ENCODE assay signal across 26 cellular contexts in the genomic region with DNA sequence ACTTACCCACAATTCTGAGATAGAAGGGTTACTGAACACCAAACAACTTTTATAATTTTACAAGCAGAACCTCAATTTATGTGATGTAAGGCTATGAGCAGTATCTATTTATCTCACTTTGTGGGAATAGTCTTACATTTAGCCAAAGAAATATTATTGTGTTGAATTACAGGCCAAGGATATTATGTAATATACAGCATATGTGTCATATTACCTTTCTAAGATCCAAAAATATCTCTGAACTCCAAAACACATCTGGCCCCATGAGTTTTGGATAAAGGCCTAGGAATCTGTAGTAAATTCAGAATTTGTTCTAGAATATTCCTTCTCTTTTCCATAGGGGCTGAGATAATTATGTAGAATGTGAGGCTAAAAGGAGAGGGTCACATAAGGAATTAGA.
"Had no signal": no experiment of that assay in that cellular context is flagged by ENCODE, and none has a peak within 500 bp of the region (broad histone marks: within the 10 kb centered on the region; RNA-seq: fewer than 3 reads in every experiment).

No MANE protein-coding gene starts in this region.

- H3K4me3 Mint-ChIP-seq: activated B cell treated with CpG ODN at 0.5 μM for 24 hours; activated CD4-positive, alpha-beta T cell treated with anti-CD3 and anti-CD28 coated beads for 36 hours; activated naive CD8-positive, alpha-beta T cell treated with anti-CD3 and anti-CD28 coated beads for 36 hours; activated T-cell treated with anti-CD3 and anti-CD28 coated beads, Interleukin-2, amount 50 U/mL, for 24 hours; activated T-helper 17 cell treated with anti-CD3 and anti-CD28 coated beads, Interleukin-2, amount 50 U/mL, for 72 hours; natural killer cell; T-helper 17 cell had no signal

- H3K4me3 ChIP-seq: right lobe of liver, spleen, thoracic aorta, upper lobe of left lung had no signal

- H3K27ac ChIP-seq: epithelial cell of prostate, parathyroid adenoma, right lobe of liver, spleen, upper lobe of left lung had no signal

- H3K36me3 ChIP-seq: right lobe of liver, spleen, thoracic aorta, upper lobe of left lung had no signal

- ATAC-seq: activated CD4-positive, alpha-beta T cell treated with anti-CD3 and anti-CD28 coated beads for 36 hours; activated T-helper 17 cell treated with anti-CD3 and anti-CD28 coated beads, Interleukin-2, amount 50 U/mL, for 72 hours; left ventricle myocardium superior; natural killer cell; right lobe of liver; T-helper 17 cell had no signal

- DNase-seq: activated B cell treated with CpG ODN at 0.5 μM for 24 hours; activated CD4-positive, alpha-beta T cell treated with anti-CD3 and anti-CD28 coated beads for 36 hours; activated CD4-positive, alpha-beta T cell treated with anti-CD3 and anti-CD28 coated beads, Interleukin-2, amount 50 U/mL, for 4 hours; activated CD8-positive, alpha-beta memory T cell treated with anti-CD3 and anti-CD28 coated beads for 24 hours; activated CD8-positive, alpha-beta memory T cell treated with anti-CD3 and anti-CD28 coated beads, Interleukin-2, amount 50 U/mL, for 4 hours; activated naive CD4-positive, alpha-beta T cell treated with Interleukin-2 at 50 U/mL for 16 hours; activated naive CD8-positive, alpha-beta T cell treated with anti-CD3 and anti-CD28 coated beads for 36 hours; activated T-cell treated with anti-CD3 and anti-CD28 coated beads, Interleukin-2, amount 50 U/mL, for 24 hours; amniotic stem cell; cerebellar nuclear complex; cortex of kidney; head of caudate nucleus; hypothalamus; left ventricle myocardium superior; midbrain; natural killer cell; right lobe of liver; spleen; stimulated activated CD4-positive, alpha-beta T cell treated with anti-CD3 and anti-CD28 coated beads, Interleukin-4, amount 100 ng/mL, for 1 hour; stimulated activated naive CD4-positive, alpha-beta T cell; T-helper 17 cell; upper lobe of left lung had no signal

- H3K9ac ChIP-seq: parathyroid adenoma had no signal

- H3K4me1 ChIP-seq: parathyroid adenoma, spleen, upper lobe of left lung had no signal

- H3K4me1 Mint-ChIP-seq: activated B cell treated with CpG ODN at 0.5 μM for 24 hours; activated CD4-positive, alpha-beta T cell treated with anti-CD3 and anti-CD28 coated beads for 36 hours; activated naive CD8-positive, alpha-beta T cell treated with anti-CD3 and anti-CD28 coated beads for 36 hours; activated T-helper 17 cell treated with anti-CD3 and anti-CD28 coated beads, Interleukin-2, amount 50 U/mL, for 72 hours; natural killer cell; T-helper 17 cell had no signal

- H3K27ac Mint-ChIP-seq: activated B cell treated with CpG ODN at 0.5 μM for 24 hours; activated CD4-positive, alpha-beta T cell treated with anti-CD3 and anti-CD28 coated beads for 36 hours; activated naive CD8-positive, alpha-beta T cell treated with anti-CD3 and anti-CD28 coated beads for 36 hours; activated T-cell treated with anti-CD3 and anti-CD28 coated beads, Interleukin-2, amount 50 U/mL, for 24 hours; activated T-helper 17 cell treated with anti-CD3 and anti-CD28 coated beads, Interleukin-2, amount 50 U/mL, for 72 hours; natural killer cell had no signal

- H3K27me3 ChIP-seq: right lobe of liver, spleen, upper lobe of left lung had no signal

- H3K27me3 Mint-ChIP-seq: activated naive CD8-positive, alpha-beta T cell treated with anti-CD3 and anti-CD28 coated beads for 36 hours; activated T-cell treated with anti-CD3 and anti-CD28 coated beads, Interleukin-2, amount 50 U/mL, for 24 hours; activated T-helper 17 cell treated with anti-CD3 and anti-CD28 coated beads, Interleukin-2, amount 50 U/mL, for 72 hours; T-helper 17 cell had no signal
